Comparison of ENCODE assay signal across 24 cellular contexts in the genomic region with DNA sequence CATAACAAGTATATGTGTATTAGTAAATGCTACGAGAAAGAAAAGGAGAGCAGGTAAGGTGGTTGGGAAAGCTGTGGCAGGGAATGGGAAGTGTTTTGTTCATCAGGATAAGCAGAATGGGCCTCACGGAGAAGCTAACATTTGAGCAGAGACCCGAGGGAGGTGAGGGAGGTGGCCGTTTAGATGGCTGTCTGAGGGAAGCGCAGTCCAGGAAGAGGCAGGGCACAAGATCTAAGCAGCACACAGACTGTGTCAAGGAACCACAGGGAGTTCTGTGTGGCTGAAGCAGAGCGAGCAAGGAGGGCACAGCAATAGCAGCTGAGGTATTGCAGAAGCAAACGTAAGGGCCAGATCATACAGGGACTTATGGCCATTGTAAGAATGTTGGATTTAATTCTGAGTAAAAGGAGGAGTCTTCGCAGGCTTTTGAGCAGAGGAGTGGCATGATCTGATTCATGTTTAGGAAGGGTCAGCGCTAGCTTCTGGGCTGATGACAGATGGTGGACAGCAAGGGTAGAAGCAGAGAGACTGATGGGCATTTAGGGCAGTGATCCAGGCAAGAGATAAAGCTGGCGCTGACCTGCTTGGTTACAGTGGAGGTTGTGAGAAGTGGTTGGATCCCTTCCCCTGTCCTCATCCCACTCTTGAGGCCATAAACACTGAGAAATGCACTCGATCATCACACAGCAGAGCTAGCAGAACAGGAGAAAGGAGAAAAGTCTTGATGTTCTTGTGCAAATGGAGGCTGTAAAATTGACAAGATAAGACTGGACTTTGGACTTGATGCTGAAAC.
"Had no signal": no experiment of that assay in that cellular context is flagged by ENCODE, and none has a peak within 500 bp of the region (broad histone marks: within the 10 kb centered on the region; RNA-seq: fewer than 3 reads in every experiment).

No MANE protein-coding gene starts in this region.

- H3K4me3 Mint-ChIP-seq: activated CD8-positive, alpha-beta T cell treated with anti-CD3 and anti-CD28 coated beads, Interleukin-2, amount 10 ng/mL, durations not matched to agents 7 days and 5 days; activated naive CD8-positive, alpha-beta T cell treated with anti-CD3 and anti-CD28 coated beads for 36 hours; activated T-cell treated with anti-CD3 and anti-CD28 coated beads, Interleukin-2, amount 50 U/mL, for 72 hours; naive thymus-derived CD4-positive, alpha-beta T cell; stimulated activated naive B cell treated with anti-CD40 and anti-IgM and Interleukin-4, amounts not matched to agents 10 μg/mL and 1 μg/mL and 100 μg/mL, for 72 hours had no signal

- H3K36me3 ChIP-seq: right atrium auricular region, thyroid gland, WERI-Rb-1 had no signal

- H3K27me3 ChIP-seq: body of pancreas, right atrium auricular region, thyroid gland had no signal

- H3K9me3 Mint-ChIP-seq: activated T-cell treated with anti-CD3 and anti-CD28 coated beads, Interleukin-2, amount 50 U/mL, for 72 hours had no signal

- H3K36me3 Mint-ChIP-seq: activated naive CD8-positive, alpha-beta T cell treated with anti-CD3 and anti-CD28 coated beads for 36 hours; stimulated activated naive B cell treated with anti-CD40 and anti-IgM and Interleukin-4, amounts not matched to agents 10 μg/mL and 1 μg/mL and 100 μg/mL, for 72 hours had no signal

- FAIRE-seq: islet of Langerhans, urothelium cell line had no signal

- H3K9me3 ChIP-seq: body of pancreas, mucosa of descending colon, right atrium auricular region had no signal

- H3K4me1 Mint-ChIP-seq: activated naive CD8-positive, alpha-beta T cell treated with anti-CD3 and anti-CD28 coated beads for 36 hours; naive thymus-derived CD4-positive, alpha-beta T cell; stimulated activated naive B cell treated with anti-CD40 and anti-IgM and Interleukin-4, amounts not matched to agents 10 μg/mL and 1 μg/mL and 100 μg/mL, for 72 hours had no signal

- ATAC-seq: activated CD8-positive, alpha-beta T cell treated with anti-CD3 and anti-CD28 coated beads, Interleukin-2, amount 10 ng/mL, durations not matched to agents 7 days and 5 days; activated T-cell treated with anti-CD3 and anti-CD28 coated beads, Interleukin-2, amount 50 U/mL, for 72 hours; body of pancreas; left lobe of liver; mucosa of descending colon; naive thymus-derived CD4-positive, alpha-beta T cell; stimulated activated naive B cell treated with anti-CD40 and anti-IgM and Interleukin-4, amounts not matched to agents 10 μg/mL and 1 μg/mL and 100 μg/mL, for 72 hours had no signal

- H3K27ac Mint-ChIP-seq: activated CD8-positive, alpha-beta T cell treated with anti-CD3 and anti-CD28 coated beads, Interleukin-2, amount 10 ng/mL, durations not matched to agents 7 days and 5 days; activated naive CD8-positive, alpha-beta T cell treated with anti-CD3 and anti-CD28 coated beads for 36 hours; activated T-cell treated with anti-CD3 and anti-CD28 coated beads, Interleukin-2, amount 50 U/mL, for 72 hours; progenitor cell of endocrine pancreas; stimulated activated naive B cell treated with anti-CD40 and anti-IgM and Interleukin-4, amounts not matched to agents 10 μg/mL and 1 μg/mL and 100 μg/mL, for 72 hours had no signal

- H3K27ac ChIP-seq: body of pancreas, right atrium auricular region, thyroid gland, WERI-Rb-1 had no signal

- H3K4me1 ChIP-seq: body of pancreas, right atrium auricular region had no signal

- H3K27me3 Mint-ChIP-seq: activated naive CD8-positive, alpha-beta T cell treated with anti-CD3 and anti-CD28 coated beads for 36 hours; stimulated activated naive B cell treated with anti-CD40 and anti-IgM and Interleukin-4, amounts not matched to agents 10 μg/mL and 1 μg/mL and 100 μg/mL, for 72 hours had no signal

- DNase-seq: activated CD4-positive, alpha-beta T cell treated with anti-CD3 and anti-CD28 coated beads for 48 hours; activated CD8-positive, alpha-beta memory T cell treated with anti-CD3 and anti-CD28 coated beads, Interleukin-2, amount 50 U/mL, for 48 hours; activated CD8-positive, alpha-beta T cell treated with anti-CD3 and anti-CD28 coated beads, Interleukin-2, amount 10 ng/mL, durations not matched to agents 7 days and 5 days; activated naive CD8-positive, alpha-beta T cell treated with anti-CD3 and anti-CD28 coated beads for 36 hours; activated T-cell treated with anti-CD3 and anti-CD28 coated beads, Interleukin-2, amount 50 U/mL, for 72 hours; amygdala; body of pancreas; central memory CD4-positive, alpha-beta T cell; cortex of kidney; effector CD8-positive, alpha-beta T cell; foreskin fibroblast; mucosa of descending colon; naive thymus-derived CD4-positive, alpha-beta T cell; occipital lobe; stimulated activated CD4-positive, alpha-beta T cell treated with anti-CD3 and anti-CD28 coated beads, Interleukin-15, amount 100 ng/mL, for 24 hours; stimulated activated CD4-positive, alpha-beta T cell treated with anti-CD3 and anti-CD28 coated beads, Interleukin-4, amount 100 ng/mL, for 1 hour; stimulated activated naive B cell treated with anti-CD40 and anti-IgM and Interleukin-4, amounts not matched to agents 10 μg/mL and 1 μg/mL and 100 μg/mL, for 72 hours; thyroid gland; WERI-Rb-1 had no signal

- H3K4me3 ChIP-seq: body of pancreas, mucosa of descending colon, right atrium auricular region, thyroid gland had no signal
